20 cellular contexts compared by ENCODE assay signal in the genomic region with DNA sequence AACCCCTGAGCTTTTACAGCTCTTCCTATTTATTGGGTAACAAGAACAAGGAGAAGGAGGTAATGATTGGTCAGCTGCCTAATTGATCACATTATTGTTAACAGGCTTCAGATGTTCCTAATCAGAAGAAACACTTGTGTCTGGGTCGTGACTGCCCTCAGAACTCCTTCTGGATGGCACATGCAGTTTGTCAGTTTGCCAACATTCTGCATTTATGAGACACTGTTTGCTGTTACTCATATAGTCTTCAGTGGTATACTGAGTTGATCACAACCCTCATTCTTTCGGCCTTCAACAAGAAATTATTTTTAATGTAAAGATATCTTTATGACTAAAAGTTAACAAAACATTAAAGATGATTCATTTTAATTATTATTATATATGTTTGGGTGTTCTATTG.
"Had no signal": no experiment of that assay in that cellular context is flagged by ENCODE, and none has a peak within 500 bp of the region (broad histone marks: within the 10 kb centered on the region; RNA-seq: fewer than 3 reads in every experiment).

No MANE protein-coding gene starts in this region.

- H3K4me1 Mint-ChIP-seq: activated naive CD8-positive, alpha-beta T cell treated with anti-CD3 and anti-CD28 coated beads for 36 hours; activated T-helper 17 cell treated with anti-CD3 and anti-CD28 coated beads, Interleukin-2, amount 50 U/mL, for 72 hours; naive thymus-derived CD8-positive, alpha-beta T cell; stimulated activated naive B cell treated with anti-CD40 and anti-IgM and Interleukin-4, amounts not matched to agents 10 μg/mL and 1 μg/mL and 100 μg/mL, for 72 hours; WTC11 had no signal

- H3K9me3 Mint-ChIP-seq: activated T-helper 17 cell treated with anti-CD3 and anti-CD28 coated beads, Interleukin-2, amount 50 U/mL, for 72 hours; T-helper 2 cell treated with Interferon-gamma antibody and Interleukin-4, amounts not matched to agents 5 μg/mL and 100 μg/mL, for 36 hours had no signal

- H3K27me3 Mint-ChIP-seq: activated naive CD8-positive, alpha-beta T cell treated with anti-CD3 and anti-CD28 coated beads for 36 hours; activated T-helper 17 cell treated with anti-CD3 and anti-CD28 coated beads, Interleukin-2, amount 50 U/mL, for 72 hours had no signal

- H3K27ac ChIP-seq: body of pancreas, dorsolateral prefrontal cortex, epithelial cell of prostate, hepatocyte, right lobe of liver, thoracic aorta, upper lobe of left lung had no signal

- H3K4me2 ChIP-seq: hepatocyte had no signal

- H3K36me3 ChIP-seq: right lobe of liver, thoracic aorta, upper lobe of left lung had no signal

- H3K27ac Mint-ChIP-seq: activated CD4-positive, alpha-beta memory T cell treated with anti-CD3 and anti-CD28 coated beads for 36 hours; activated naive CD8-positive, alpha-beta T cell treated with anti-CD3 and anti-CD28 coated beads for 36 hours; activated T-helper 17 cell treated with anti-CD3 and anti-CD28 coated beads, Interleukin-2, amount 50 U/mL, for 72 hours; stimulated activated naive B cell treated with anti-CD40 and anti-IgM and Interleukin-4, amounts not matched to agents 10 μg/mL and 1 μg/mL and 100 μg/mL, for 72 hours; T-helper 2 cell treated with Interferon-gamma antibody and Interleukin-4, amounts not matched to agents 5 μg/mL and 100 μg/mL, for 36 hours; WTC11 had no signal

- DNase-seq: activated CD4-positive, alpha-beta memory T cell treated with anti-CD3 and anti-CD28 coated beads for 36 hours; activated CD4-positive, alpha-beta T cell treated with anti-CD3 and anti-CD28 coated beads for 4 hours; activated naive CD4-positive, alpha-beta T cell; activated naive CD8-positive, alpha-beta T cell treated with anti-CD3 and anti-CD28 coated beads for 36 hours; activated T-cell treated with anti-CD3 and anti-CD28 coated beads for 4 hours; body of pancreas; central memory CD4-positive, alpha-beta T cell; dorsolateral prefrontal cortex; naive thymus-derived CD8-positive, alpha-beta T cell; right lobe of liver; stimulated activated naive B cell treated with anti-CD40 and anti-IgM and Interleukin-4, amounts not matched to agents 10 μg/mL and 1 μg/mL and 100 μg/mL, for 72 hours; upper lobe of left lung had no signal

- FAIRE-seq: colon, TTC549 had no signal

- H3K79me2 ChIP-seq: hepatocyte had no signal

- H3K9me3 ChIP-seq: body of pancreas, right lobe of liver, thoracic aorta, upper lobe of left lung had no signal

- H3K4me3 Mint-ChIP-seq: activated CD4-positive, alpha-beta memory T cell treated with anti-CD3 and anti-CD28 coated beads for 36 hours; activated naive CD8-positive, alpha-beta T cell treated with anti-CD3 and anti-CD28 coated beads for 36 hours; activated T-helper 17 cell treated with anti-CD3 and anti-CD28 coated beads, Interleukin-2, amount 50 U/mL, for 72 hours; naive thymus-derived CD8-positive, alpha-beta T cell; stimulated activated naive B cell treated with anti-CD40 and anti-IgM and Interleukin-4, amounts not matched to agents 10 μg/mL and 1 μg/mL and 100 μg/mL, for 72 hours; T-helper 2 cell treated with Interferon-gamma antibody and Interleukin-4, amounts not matched to agents 5 μg/mL and 100 μg/mL, for 36 hours; WTC11 had no signal

- H3K36me3 Mint-ChIP-seq: activated naive CD8-positive, alpha-beta T cell treated with anti-CD3 and anti-CD28 coated beads for 36 hours; stimulated activated naive B cell treated with anti-CD40 and anti-IgM and Interleukin-4, amounts not matched to agents 10 μg/mL and 1 μg/mL and 100 μg/mL, for 72 hours; WTC11 had no signal

- H3K4me1 ChIP-seq: body of pancreas, right lobe of liver, upper lobe of left lung had no signal

- H3K27me3 ChIP-seq: body of pancreas, dorsolateral prefrontal cortex, hepatocyte, right lobe of liver, upper lobe of left lung had no signal

- H3K4me3 ChIP-seq: body of pancreas, dorsolateral prefrontal cortex, hepatocyte, right lobe of liver, thoracic aorta, upper lobe of left lung had no signal

- H2AFZ ChIP-seq: hepatocyte had no signal
